24 cellular contexts compared by ENCODE assay signal in the genomic region with DNA sequence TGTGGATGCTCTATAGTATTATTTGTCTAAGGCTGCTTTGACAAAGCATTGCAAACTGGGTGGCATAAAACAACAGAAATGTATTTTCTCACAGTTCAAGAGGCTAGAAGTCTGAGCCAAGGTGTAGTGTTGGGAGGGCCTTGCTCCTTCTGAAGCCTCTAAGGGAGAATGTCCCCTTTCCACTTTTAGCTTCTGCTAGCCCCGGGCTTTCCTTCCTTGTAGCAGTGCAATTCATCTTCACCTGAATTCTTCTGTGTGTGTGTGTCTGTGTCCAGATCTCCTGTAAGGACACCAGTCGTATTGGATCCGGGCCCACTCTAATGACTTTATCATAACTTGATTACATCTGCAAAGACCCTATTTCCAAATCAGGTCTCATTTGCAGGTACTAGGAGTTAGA. TPM values are rescaled to one million over a fixed set of nuclear protein-coding genes. Genes with fewer than 3 reads are reported as not detected.
"Had no signal": no experiment of that assay in that cellular context is flagged by ENCODE, and none has a peak within 500 bp of the region (broad histone marks: within the 10 kb centered on the region; RNA-seq: fewer than 3 reads in every experiment).

No MANE protein-coding gene starts in this region.

- H3K4me2 ChIP-seq: SK-N-SH had no signal

- H3K9ac ChIP-seq: SK-N-SH had no signal

- H3K27ac ChIP-seq: HL-60, RWPE1 had no signal

- H3K9me3 ChIP-seq: SK-N-SH had no signal

- DNase-seq: KBM-7, MV-4-11, NCI-H1048, NCI-H1105, NCI-H1417, NCI-H1436 treated with DMSO at 0.1 percent for 48 hours, NCI-H1694, NCI-H187 treated with DMSO at 0.1 percent for 48 hours, NCI-H2029 treated with DMSO at 0.1 percent for 48 hours, NCI-H226, NCI-H446, NCI-H510A, NCI-H524 treated with DMSO at 0.1 percent for 48 hours, NCI-H69, NCI-H774, PC-3, SHP77, SK-N-SH, SW 1271 had no signal

- ATAC-seq: Panc1, PC-3 had no signal

RNA-seq across cellular contexts. Expression of a gene that starts 18.1 kb away (rescaled TPM):
- total RNA-seq: LHCN-M2, OCI-LY7, PC-3 had no signal
- polyA plus RNA-seq: SK-N-SH had no signal
